ENCODE assay signal across 1 cellular context in the genomic region with DNA sequence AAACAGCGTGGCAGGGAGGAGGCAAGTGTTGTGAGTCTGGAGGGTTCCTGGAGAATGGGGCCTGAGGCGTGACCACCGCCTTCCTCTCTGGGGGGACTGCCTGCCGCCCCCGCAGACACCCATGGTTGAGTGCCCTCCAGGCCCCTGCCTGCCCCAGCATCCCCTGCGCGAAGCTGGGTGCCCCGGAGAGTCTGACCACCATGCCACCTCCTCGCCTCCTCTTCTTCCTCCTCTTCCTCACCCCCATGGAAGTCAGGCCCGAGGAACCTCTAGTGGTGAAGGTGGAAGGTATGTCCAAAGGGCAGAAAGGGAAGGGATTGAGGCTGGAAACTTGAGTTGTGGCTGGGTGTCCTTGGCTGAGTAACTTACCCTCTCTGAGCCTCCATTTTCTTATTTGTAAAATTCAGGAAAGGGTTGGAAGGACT.
TF ChIP-seq lines count a peak whose summit lies in the region.

A gene (plus strand): TSS at position 171 of the 425 bp plus-strand sequence. CDS start 30 bp downstream, at position 201.

TF ChIP-seq in GM23338, 12 proteins besides CTCF, POLR2A, EP300 and RAD21:
- TF ChIP-seq, protein P1, sequence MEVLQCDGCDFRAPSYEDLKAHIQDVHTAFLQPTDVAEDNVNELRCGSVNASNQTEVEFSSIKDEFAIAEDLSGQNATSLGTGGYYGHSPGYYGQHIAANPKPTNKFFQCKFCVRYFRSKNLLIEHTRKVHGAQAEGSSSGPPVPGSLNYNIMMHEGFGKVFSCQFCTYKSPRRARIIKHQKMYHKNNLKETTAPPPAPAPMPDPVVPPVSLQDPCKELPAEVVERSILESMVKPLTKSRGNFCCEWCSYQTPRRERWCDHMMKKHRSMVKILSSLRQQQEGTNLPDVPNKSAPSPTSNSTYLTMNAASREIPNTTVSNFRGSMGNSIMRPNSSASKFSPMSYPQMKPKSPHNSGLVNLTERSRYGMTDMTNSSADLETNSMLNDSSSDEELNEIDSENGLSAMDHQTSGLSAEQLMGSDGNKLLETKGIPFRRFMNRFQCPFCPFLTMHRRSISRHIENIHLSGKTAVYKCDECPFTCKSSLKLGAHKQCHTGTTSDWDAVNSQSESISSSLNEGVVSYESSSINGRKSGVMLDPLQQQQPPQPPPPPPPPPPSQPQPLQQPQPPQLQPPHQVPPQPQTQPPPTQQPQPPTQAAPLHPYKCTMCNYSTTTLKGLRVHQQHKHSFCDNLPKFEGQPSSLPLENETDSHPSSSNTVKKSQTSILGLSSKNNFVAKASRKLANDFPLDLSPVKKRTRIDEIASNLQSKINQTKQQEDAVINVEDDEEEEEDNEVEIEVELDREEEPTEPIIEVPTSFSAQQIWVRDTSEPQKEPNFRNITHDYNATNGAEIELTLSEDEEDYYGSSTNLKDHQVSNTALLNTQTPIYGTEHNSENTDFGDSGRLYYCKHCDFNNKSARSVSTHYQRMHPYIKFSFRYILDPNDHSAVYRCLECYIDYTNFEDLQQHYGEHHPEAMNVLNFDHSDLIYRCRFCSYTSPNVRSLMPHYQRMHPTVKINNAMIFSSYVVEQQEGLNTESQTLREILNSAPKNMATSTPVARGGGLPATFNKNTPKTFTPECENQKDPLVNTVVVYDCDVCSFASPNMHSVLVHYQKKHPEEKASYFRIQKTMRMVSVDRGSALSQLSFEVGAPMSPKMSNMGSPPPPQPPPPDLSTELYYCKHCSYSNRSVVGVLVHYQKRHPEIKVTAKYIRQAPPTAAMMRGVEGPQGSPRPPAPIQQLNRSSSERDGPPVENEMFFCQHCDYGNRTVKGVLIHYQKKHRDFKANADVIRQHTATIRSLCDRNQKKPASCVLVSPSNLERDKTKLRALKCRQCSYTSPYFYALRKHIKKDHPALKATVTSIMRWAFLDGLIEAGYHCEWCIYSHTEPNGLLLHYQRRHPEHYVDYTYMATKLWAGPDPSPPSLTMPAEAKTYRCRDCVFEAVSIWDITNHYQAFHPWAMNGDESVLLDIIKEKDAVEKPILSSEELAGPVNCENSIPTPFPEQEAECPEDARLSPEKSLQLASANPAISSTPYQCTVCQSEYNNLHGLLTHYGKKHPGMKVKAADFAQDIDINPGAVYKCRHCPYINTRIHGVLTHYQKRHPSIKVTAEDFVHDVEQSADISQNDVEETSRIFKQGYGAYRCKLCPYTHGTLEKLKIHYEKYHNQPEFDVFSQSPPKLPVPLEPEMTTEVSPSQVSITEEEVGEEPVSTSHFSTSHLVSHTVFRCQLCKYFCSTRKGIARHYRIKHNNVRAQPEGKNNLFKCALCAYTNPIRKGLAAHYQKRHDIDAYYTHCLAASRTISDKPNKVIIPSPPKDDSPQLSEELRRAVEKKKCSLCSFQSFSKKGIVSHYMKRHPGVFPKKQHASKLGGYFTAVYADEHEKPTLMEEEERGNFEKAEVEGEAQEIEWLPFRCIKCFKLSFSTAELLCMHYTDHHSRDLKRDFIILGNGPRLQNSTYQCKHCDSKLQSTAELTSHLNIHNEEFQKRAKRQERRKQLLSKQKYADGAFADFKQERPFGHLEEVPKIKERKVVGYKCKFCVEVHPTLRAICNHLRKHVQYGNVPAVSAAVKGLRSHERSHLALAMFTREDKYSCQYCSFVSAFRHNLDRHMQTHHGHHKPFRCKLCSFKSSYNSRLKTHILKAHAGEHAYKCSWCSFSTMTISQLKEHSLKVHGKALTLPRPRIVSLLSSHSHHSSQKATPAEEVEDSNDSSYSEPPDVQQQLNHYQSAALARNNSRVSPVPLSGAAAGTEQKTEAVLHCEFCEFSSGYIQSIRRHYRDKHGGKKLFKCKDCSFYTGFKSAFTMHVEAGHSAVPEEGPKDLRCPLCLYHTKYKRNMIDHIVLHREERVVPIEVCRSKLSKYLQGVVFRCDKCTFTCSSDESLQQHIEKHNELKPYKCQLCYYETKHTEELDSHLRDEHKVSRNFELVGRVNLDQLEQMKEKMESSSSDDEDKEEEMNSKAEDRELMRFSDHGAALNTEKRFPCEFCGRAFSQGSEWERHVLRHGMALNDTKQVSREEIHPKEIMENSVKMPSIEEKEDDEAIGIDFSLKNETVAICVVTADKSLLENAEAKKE (CRISPR knock-in tag; IDR thresholded peaks at IDR 0.05), result no peak
